ENCODE assay signal across 10 cellular contexts in the genomic region with DNA sequence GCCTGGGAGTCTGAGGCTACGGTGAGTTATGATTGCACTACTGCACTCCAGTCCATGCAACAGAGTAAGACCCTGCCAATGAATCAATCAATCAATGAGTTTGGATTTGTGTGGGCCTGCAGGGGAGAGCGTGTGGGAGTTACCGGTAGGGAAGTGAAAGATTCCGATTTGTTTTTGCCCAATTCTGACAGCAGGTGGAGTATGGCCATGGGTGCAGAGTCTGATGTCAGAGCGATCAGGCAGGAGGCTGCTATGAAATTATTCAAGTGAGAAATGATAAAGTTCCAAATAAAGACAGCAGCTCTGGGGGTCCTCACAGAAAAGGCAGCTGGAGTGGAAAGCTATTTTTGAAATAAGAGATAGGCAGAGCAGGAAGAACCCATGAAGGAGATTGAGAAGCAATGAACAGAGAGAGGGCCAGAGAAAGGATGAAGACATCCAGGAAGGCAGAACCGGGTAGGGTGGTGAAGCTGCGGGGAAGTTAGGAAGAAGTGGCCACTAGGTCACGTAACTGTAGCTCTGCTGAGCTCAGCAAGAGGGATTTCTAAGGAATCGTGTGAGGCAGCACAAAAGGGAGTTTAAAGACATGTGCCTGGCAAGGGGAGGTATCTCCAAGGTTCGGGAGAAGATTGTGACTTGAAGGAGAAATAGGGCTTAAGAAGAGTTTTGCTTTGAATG.
A peak's percentile ranks its signal among the peaks of the same experiment; 100 is the strongest.
DNase-seq lines count a peak whose midpoint lies in the region; ATAC-seq, FAIRE-seq and TF ChIP-seq lines count a peak whose summit lies in the region.
"Had no signal": no experiment of that assay in that cellular context is flagged by ENCODE, and none has a peak within 500 bp of the region (broad histone marks: within the 10 kb centered on the region; RNA-seq: fewer than 3 reads in every experiment).

No MANE protein-coding gene starts in this region.

- no peak overlapping the region for H2AFZ ChIP-seq in astrocyte (ENCODE audit: low read depth, low read length)

- peaks cover 7% of the 10 kb centered on the region for H3K36me3 ChIP-seq in astrocyte (ENCODE audit: insufficient read depth, low read length)
- no peaks in the 10 kb centered on the region for H3K36me3 ChIP-seq in tibial nerve

- H3K27me3 ChIP-seq in astrocyte (ENCODE audit: insufficient read depth, low read length), result no peaks in the 10 kb centered on the region
- no peaks in the 10 kb centered on the region for H3K27me3 ChIP-seq in tibial nerve

- H3K9me3 ChIP-seq in astrocyte (ENCODE audit: insufficient read depth, low read depth, low read length) (no peaks in the 10 kb centered on the region), tibial nerve (no peaks in the 10 kb centered on the region)

- H3K4me3 Mint-ChIP-seq in activated CD4-positive, alpha-beta T cell treated with anti-CD3 and anti-CD28 coated beads, Interleukin-2, amount 10 ng/mL, durations not matched to agents 24 days and 14 days, result no peak overlapping the region
- H3K4me3 Mint-ChIP-seq in astrocyte (ENCODE audit: unreplicated experiment), result no peak overlapping the region
- H3K4me3 Mint-ChIP-seq: dendritic cell treated with granulocyte-macrophage colony-stimulating factor and Interleukin-4, amounts not matched to agents 40 ng/mL and 50 ng/mL, for 4 days; T-cell had no signal

- no peaks in the 10 kb centered on the region for H3K27me3 Mint-ChIP-seq in activated CD4-positive, alpha-beta T cell treated with anti-CD3 and anti-CD28 coated beads, Interleukin-2, amount 10 ng/mL, durations not matched to agents 24 days and 14 days
- H3K27me3 Mint-ChIP-seq in astrocyte (ENCODE audit: low read depth, unreplicated experiment), result no peaks in the 10 kb centered on the region
- H3K27me3 Mint-ChIP-seq: dendritic cell treated with granulocyte-macrophage colony-stimulating factor and Interleukin-4, amounts not matched to agents 40 ng/mL and 50 ng/mL, for 4 days; T-cell had no signal

- no peak for TF ChIP-seq POLR2A in tibial nerve (IDR thresholded peaks at IDR 0.05)

- no peaks in the 10 kb centered on the region for H3K9me3 Mint-ChIP-seq in activated CD4-positive, alpha-beta T cell treated with anti-CD3 and anti-CD28 coated beads, Interleukin-2, amount 10 ng/mL, durations not matched to agents 24 days and 14 days
- H3K9me3 Mint-ChIP-seq in astrocyte (ENCODE audit: unreplicated experiment), result no peaks in the 10 kb centered on the region
- H3K9me3 Mint-ChIP-seq: dendritic cell treated with granulocyte-macrophage colony-stimulating factor and Interleukin-4, amounts not matched to agents 40 ng/mL and 50 ng/mL, for 4 days; T-cell had no signal

- no peak overlapping the region for H3K27ac Mint-ChIP-seq in activated CD4-positive, alpha-beta T cell treated with anti-CD3 and anti-CD28 coated beads, Interleukin-2, amount 10 ng/mL, durations not matched to agents 24 days and 14 days
- no peak overlapping the region for H3K27ac Mint-ChIP-seq in astrocyte (ENCODE audit: unreplicated experiment)
- H3K27ac Mint-ChIP-seq: dendritic cell treated with granulocyte-macrophage colony-stimulating factor and Interleukin-4, amounts not matched to agents 40 ng/mL and 50 ng/mL, for 4 days; T-cell had no signal

- no peak for TF ChIP-seq CTCF in astrocyte (IDR thresholded peaks at IDR 0.05; ENCODE audit: insufficient read depth, low read depth, low read length)
- TF ChIP-seq CTCF in tibial nerve (IDR thresholded peaks at IDR 0.05), result peak in 4 of 5 experiments; percentile 27 to 45 (median 30)

- FAIRE-seq in astrocyte (lab: Jason Lieb, UNC), result no peak

- H3K4me2 ChIP-seq in astrocyte (ENCODE audit: low read length), result no peak overlapping the region

- H3K79me2 ChIP-seq in astrocyte (ENCODE audit: insufficient read depth, low read length), result no peaks in the 10 kb centered on the region

- no peak overlapping the region for H3K9ac ChIP-seq in astrocyte (ENCODE audit: low read length)

- H3K4me3 ChIP-seq in astrocyte (ENCODE audit: insufficient read depth, low read depth, low read length) (no peak overlapping the region), tibial nerve (no peak overlapping the region)

- no peak overlapping the region for H3K27ac ChIP-seq in astrocyte (ENCODE audit: low read depth, low read length)
- H3K27ac ChIP-seq in tibial nerve, result no peak overlapping the region

- ATAC-seq in HG02885 (IDR thresholded peaks at IDR 0.05; ENCODE audit: poor library complexity, unreplicated experiment), result no peak

- H3K4me1 ChIP-seq in astrocyte (ENCODE audit: insufficient read depth, low read length), result peaks cover 1% of the 10 kb centered on the region
- H3K4me1 ChIP-seq in tibial nerve, result peaks cover 0 to 13% (median 0%) of the 10 kb centered on the region in 4 donors

- WGBS in tibial nerve, 2 donors, result 36 to 37% methylated on average over 10 of the region's 10 CpGs

- intact Hi-C loops in activated CD4-positive, alpha-beta T cell treated with anti-CD3 and anti-CD28 coated beads, Interleukin-2, amount 10 ng/mL, durations not matched to agents 24 days and 14 days (cut with micrococcal nuclease), result no loop called here

- H3K36me3 Mint-ChIP-seq in activated CD4-positive, alpha-beta T cell treated with anti-CD3 and anti-CD28 coated beads, Interleukin-2, amount 10 ng/mL, durations not matched to agents 24 days and 14 days (ENCODE audit: low read depth), result no peaks in the 10 kb centered on the region
- peaks cover 9% of the 10 kb centered on the region for H3K36me3 Mint-ChIP-seq in astrocyte (ENCODE audit: low read depth, unreplicated experiment)
- H3K36me3 Mint-ChIP-seq: T-cell had no signal

- H4K20me1 ChIP-seq in astrocyte (ENCODE audit: insufficient read depth, low read length), result peaks cover 17% of the 10 kb centered on the region

- peak; percentile 58 for DNase-seq in activated CD4-positive, alpha-beta T cell treated with anti-CD3 and anti-CD28 coated beads, Interleukin-2, amount 10 ng/mL, durations not matched to agents 24 days and 14 days
- no peak for DNase-seq in activated CD4-positive, alpha-beta T cell treated with anti-CD3 and anti-CD28 coated beads, Interleukin-2, amount 50 U/mL, for 48 hours
- DNase-seq in astrocyte (ENCODE audit: low read depth), result peak; percentile 7
- peak; percentile 10 to 34 for DNase-seq in hippocampal formation (lab: John Stamatoyannopoulos, UW)
- peak in 1 of 2 donors; percentile 41 for DNase-seq in tibial nerve (ENCODE audit: low spot score in 2 of 2)
- no peak for DNase-seq in activated gamma-delta T cell treated with Interleukin-2 at 50 U/mL for 16 hours
- DNase-seq in activated gamma-delta T cell (lab: John Stamatoyannopoulos, UW), result no peak
- DNase-seq: T-cell had no signal

- no peak for TF ChIP-seq EP300 in tibial nerve (IDR thresholded peaks at IDR 0.05)

- H3K4me1 Mint-ChIP-seq in activated CD4-positive, alpha-beta T cell treated with anti-CD3 and anti-CD28 coated beads, Interleukin-2, amount 10 ng/mL, durations not matched to agents 24 days and 14 days, result no peaks in the 10 kb centered on the region
- H3K4me1 Mint-ChIP-seq in astrocyte (ENCODE audit: low read depth, unreplicated experiment), result no peaks in the 10 kb centered on the region
- H3K4me1 Mint-ChIP-seq: T-cell had no signal

Comparison
In these comparisons a context has a peak if more than half of its experiments do, and no peak if none do; other contexts are left out.
1. DNase-seq: peak in activated CD4-positive, alpha-beta T cell treated with anti-CD3 and anti-CD28 coated beads, Interleukin-2, amount 10 ng/mL, durations not matched to agents 24 days and 14 days (single experiment), astrocyte (single experiment) and hippocampal formation (2 of 2); none in activated CD4-positive, alpha-beta T cell treated with anti-CD3 and anti-CD28 coated beads, Interleukin-2, amount 50 U/mL, for 48 hours (0 of 2), activated gamma-delta T cell treated with Interleukin-2 at 50 U/mL for 16 hours (single experiment) and activated gamma-delta T cell (single experiment).